8 cellular contexts compared by ENCODE assay signal in genomic region chr14:87994974-87995373, GRCh38. TPM values are rescaled to one million over a fixed set of nuclear protein-coding genes. Genes with fewer than 3 reads are reported as not detected.
DNase-seq lines count a peak whose midpoint lies in the region; ATAC-seq and TF ChIP-seq lines count a peak whose summit lies in the region.

No MANE protein-coding gene starts in this region.

- TF ChIP-seq POLR2A in vagina (IDR thresholded peaks at IDR 0.05) (no peak), transverse colon (IDR thresholded peaks at IDR 0.05) (no peak)

- H3K18ac ChIP-seq in mesendoderm (ENCODE audit: low read length), result no peak overlapping the region

- no peaks in the 10 kb centered on the region for H4K20me1 ChIP-seq in Karpas-422 (ENCODE audit: insufficient read depth, low read depth, low read length)
- no peaks in the 10 kb centered on the region for H4K20me1 ChIP-seq in mammary epithelial cell (ENCODE audit: insufficient read depth, low read length)

- H3K4me3 ChIP-seq in Karpas-422 (ENCODE audit: low read length) (no peak overlapping the region), mesendoderm (ENCODE audit: low read length) (no peak overlapping the region), mammary epithelial cell (replicated peaks in 1 of 3; ENCODE audit: insufficient read depth in 1 of 3, low read depth in 2 of 3, low read length in 3 of 3) (no peak overlapping the region), vagina (no peak overlapping the region), transverse colon (no peak overlapping the region)

- TF ChIP-seq CTCF in mammary epithelial cell (conservative IDR thresholded peaks at IDR 0.05 in 1 of 2, IDR thresholded peaks at IDR 0.05 in 1 of 2; ENCODE audit: extremely low read depth in 1 of 2, insufficient read depth in 1 of 2, low read depth in 1 of 2, low read length in 2 of 2), result no peak
- no peak for TF ChIP-seq CTCF in vagina (IDR thresholded peaks at IDR 0.05)
- TF ChIP-seq CTCF in transverse colon (IDR thresholded peaks at IDR 0.05), result no peak

- no peak overlapping the region for H4K5ac ChIP-seq in mesendoderm (ENCODE audit: low read length)

- dilution Hi-C loops in mammary epithelial cell (cut with HindIII; ENCODE audit: low sequenced_read_pairs), result no loop called here

- H3K4me1 ChIP-seq in Karpas-422 (ENCODE audit: low read length) (peaks cover 32% of the 10 kb centered on the region), mesendoderm (ENCODE audit: control insufficient read depth, low read depth, low read length) (peaks cover 2% of the 10 kb centered on the region), mammary epithelial cell (ENCODE audit: insufficient read depth, low read length) (peaks cover 8% of the 10 kb centered on the region), vagina (peaks cover 32% of the 10 kb centered on the region), transverse colon (peaks cover 0 to 39% (median 8%) of the 10 kb centered on the region in 4 donors)

- H3K56ac ChIP-seq in mesendoderm (ENCODE audit: low read length), result no peak overlapping the region

- intact Hi-C loops in mammary epithelial cell (cut with micrococcal nuclease), result loop anchor here (5.0 to 10.0 kb wide), 2 partner anchors 123 to 390 kb away; partner anchors contain the start of gene SPATA7
- intact Hi-C loops in vagina (cut with DNase I), result no loop called here
- intact Hi-C loops in transverse colon (cut with DNase I; ENCODE audit: low total_unique reads), result no loop called here

- H3K9ac ChIP-seq in Karpas-422 (ENCODE audit: low read length), result no peak overlapping the region
- no peak overlapping the region for H3K9ac ChIP-seq in mesendoderm (ENCODE audit: low read length)
- H3K9ac ChIP-seq in mammary epithelial cell (ENCODE audit: insufficient read depth, low read length), result no peak overlapping the region

- H3K9me2 ChIP-seq in Karpas-422 (replicated peaks; ENCODE audit: insufficient read depth, low read length), result no peaks in the 10 kb centered on the region

- H2AFZ ChIP-seq in Karpas-422 (ENCODE audit: low read length) (peak overlapping the region; percentile 40), mammary epithelial cell (ENCODE audit: low read depth, low read length) (no peak overlapping the region)

- H3K79me2 ChIP-seq in Karpas-422 (ENCODE audit: low read length) (peaks cover 6% of the 10 kb centered on the region; the same call in 1 of the 2 replicates), mesendoderm (ENCODE audit: control insufficient read depth, insufficient read depth, low read length) (no peaks in the 10 kb centered on the region), mammary epithelial cell (ENCODE audit: insufficient read depth, low read length) (no peaks in the 10 kb centered on the region)

- H3K9me3 ChIP-seq in Karpas-422 (ENCODE audit: low read length) (no peaks in the 10 kb centered on the region), mammary epithelial cell (replicated peaks; ENCODE audit: insufficient read depth, low read length) (no peaks in the 10 kb centered on the region), vagina (no peaks in the 10 kb centered on the region), transverse colon (no peaks in the 10 kb centered on the region)

- no peaks in the 10 kb centered on the region for H3K36me3 ChIP-seq in Karpas-422 (ENCODE audit: insufficient read depth, low read length)
- H3K36me3 ChIP-seq in mesendoderm (ENCODE audit: control insufficient read depth, insufficient read depth, low read length), result no peaks in the 10 kb centered on the region
- H3K36me3 ChIP-seq in mammary epithelial cell (ENCODE audit: insufficient read depth, low read length), result no peaks in the 10 kb centered on the region
- H3K36me3 ChIP-seq in vagina, result no peaks in the 10 kb centered on the region
- H3K36me3 ChIP-seq in transverse colon, result no peaks in the 10 kb centered on the region

- no CpG with 5 or more reads among the region's 6 CpGs for WGBS in mesendoderm (ENCODE audit: extremely low coverage, insufficient coverage, low lambda C conversion rate)
- 94% methylated on average over 6 of the region's 6 CpGs for WGBS in mammary epithelial cell (ENCODE audit: low coverage, missing lambda C conversion rate)
- 74 to 88% methylated on average over 4 to 6 of the region's 6 CpGs for WGBS in transverse colon (ENCODE audit: low coverage in 1 of 2), 2 donors

- no peak overlapping the region for H2BK5ac ChIP-seq in mesendoderm (ENCODE audit: low read length)

- no peak overlapping the region for H3K27ac ChIP-seq in Karpas-422 (ENCODE audit: low read length)
- H3K27ac ChIP-seq in mesendoderm (ENCODE audit: low read depth, low read length), result no peak overlapping the region
- H3K27ac ChIP-seq in mammary epithelial cell (ENCODE audit: insufficient read depth, low read depth, low read length), result no peak overlapping the region
- H3K27ac ChIP-seq in vagina, result no peak overlapping the region
- peak overlapping the region in 2 of 4 donors; percentile 93 to 95 for H3K27ac ChIP-seq in transverse colon

- BruUV-seq in mammary epithelial cell (replicated peaks; lab: Mats Ljungman, UMichigan), result no TSS peak

- H3K79me1 ChIP-seq in mesendoderm (ENCODE audit: low read length), result no peaks in the 10 kb centered on the region

- DNase-seq in Karpas-422 (no peak), mesendoderm (peak; percentile 65), mammary epithelial cell (no peak), vagina (ENCODE audit: extremely low spot score in 2 of 2) (no peak), transverse colon (no peak)
- no peak for DNase-seq in stimulated activated CD4-positive, alpha-beta T cell treated with anti-CD3 and anti-CD28 coated beads, Interleukin-4, amount 100 ng/mL, for 1 hour

- in situ Hi-C loops in mammary epithelial cell (cut with MboI; ENCODE audit: low sequenced_read_pairs in 2 of 2) (no loop called here), transverse colon (cut with MboI; ENCODE audit: low pct_ligation_motif_present in 1 of 4, low pct_unique_long_range_greater_than_20kb in 1 of 4, low sequenced_read_pairs in 3 of 4) (no loop called here)

- no peak overlapping the region for H2AK5ac ChIP-seq in mesendoderm (ENCODE audit: low read length)

- no peaks in the 10 kb centered on the region for H3K27me3 ChIP-seq in Karpas-422 (ENCODE audit: low read length)
- H3K27me3 ChIP-seq in mesendoderm (ENCODE audit: insufficient read depth, low read length, poor library complexity), result no peaks in the 10 kb centered on the region
- no peaks in the 10 kb centered on the region for H3K27me3 ChIP-seq in mammary epithelial cell (ENCODE audit: insufficient read depth, low read length)
- no peaks in the 10 kb centered on the region for H3K27me3 ChIP-seq in vagina
- H3K27me3 ChIP-seq in transverse colon, result no peaks in the 10 kb centered on the region

- TF ChIP-seq EP300 in transverse colon (IDR thresholded peaks at IDR 0.05; ENCODE audit: low read depth), result no peak

- H2BK15ac ChIP-seq in mesendoderm (replicated peaks; ENCODE audit: low read depth), result no peak overlapping the region

- H3K23ac ChIP-seq in mesendoderm (ENCODE audit: low read length), result no peak overlapping the region

- H2BK120ac ChIP-seq in mesendoderm (ENCODE audit: low read depth, low read length), result no peak overlapping the region

- no peak overlapping the region for H3K4ac ChIP-seq in mesendoderm (ENCODE audit: low read depth, low read length)

- CTCF ChIA-PET in mammary epithelial cell (lab: Charles Lee; ENCODE audit: low non-redundant PET), result no interaction called here

- ATAC-seq in GM18499 (IDR thresholded peaks at IDR 0.05; ENCODE audit: insufficient read depth, unreplicated experiment) (peak; percentile 32), GM21526 (IDR thresholded peaks at IDR 0.05; ENCODE audit: low FRiP score, unreplicated experiment) (peak; percentile 35)

- no peak overlapping the region for H4K8ac ChIP-seq in mesendoderm (ENCODE audit: low read depth, low read length)

- peak overlapping the region; percentile 0 for H3K4me2 ChIP-seq in Karpas-422 (ENCODE audit: low read depth, low read length, poor library complexity, severe bottlenecking)
- H3K4me2 ChIP-seq in mesendoderm (ENCODE audit: low read length), result no peak overlapping the region
- H3K4me2 ChIP-seq in mammary epithelial cell (ENCODE audit: insufficient read depth, low read depth, low read length), result no peak overlapping the region

RNA-seq across cellular contexts. Expression of gene GALC, which starts 2.0 kb away (rescaled TPM):
- 20.3 and 33.4 TPM in 2 replicates for total RNA-seq in Karpas-422 (2014; rRNA removed; shearing (Covaris generic); ENCODE audit: low replicate concordance)
- 8.0 TPM for polyA plus RNA-seq in mesendoderm (2013, experiment 1 of 2)
- 8.2 TPM for polyA plus RNA-seq in mesendoderm (2013, experiment 2 of 2)
- total RNA-seq in mammary epithelial cell, result 10 to 100 TPM in 1 of 2 donors, 1 to 10 TPM in 1; 7.1 to 20.2 TPM
- polyA plus RNA-seq in mammary epithelial cell, result 4.5 TPM
- 28.0 TPM for polyA minus RNA-seq in mammary epithelial cell
- total RNA-seq in vagina, result 18.7 TPM
- total RNA-seq in transverse colon, result 10 to 100 TPM in 3 of 4 donors, 1 to 10 TPM in 1; 8.0 to 42.3 (median 28.9) TPM

RNA-seq across cellular contexts. Expression of gene GPR65, which starts 10.0 kb away (rescaled TPM):
- total RNA-seq in Karpas-422 (2014; rRNA removed; shearing (Covaris generic); ENCODE audit: low replicate concordance), result 4.4 and 8.1 TPM in 2 replicates
- not detected for polyA plus RNA-seq in mesendoderm (2013, experiment 1 of 2)
- polyA plus RNA-seq in mesendoderm (2013, experiment 2 of 2), result not detected
- total RNA-seq in mammary epithelial cell (not detected), vagina (1.2 TPM), transverse colon (1 to 10 TPM in 1 of 4 donors, under 1 TPM in 1, not detected in 2; 0.68 to 1.6 TPM)
- polyA plus RNA-seq in mammary epithelial cell, result not detected
- polyA minus RNA-seq in mammary epithelial cell, result not detected
